Comparison of ENCODE assay signal across 28 cellular contexts in the genomic region with DNA sequence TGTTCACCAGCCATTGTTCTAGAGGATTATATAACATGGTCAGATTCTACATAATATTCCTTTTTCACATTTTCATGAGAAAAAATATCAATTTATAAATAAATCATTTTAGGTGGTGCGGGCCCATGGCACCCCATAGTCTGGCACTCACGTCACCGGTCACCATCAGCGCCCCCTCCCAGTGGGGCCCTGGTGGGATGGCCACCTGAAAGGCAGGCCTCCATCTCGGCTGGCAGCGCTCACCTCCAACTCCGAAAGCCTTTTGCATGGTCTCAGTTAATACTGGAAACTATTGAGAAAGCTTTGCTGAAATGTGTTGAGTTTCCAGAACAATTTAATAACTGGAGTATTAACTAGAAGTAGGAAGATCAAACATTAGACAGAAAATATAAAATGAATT.
"Had no signal": no experiment of that assay in that cellular context is flagged by ENCODE, and none has a peak within 500 bp of the region (broad histone marks: within the 10 kb centered on the region; RNA-seq: fewer than 3 reads in every experiment).

No MANE protein-coding gene starts in this region.

- ATAC-seq: stimulated activated effector memory CD8-positive, alpha-beta T cell treated with anti-CD3 and anti-CD28 coated beads, Interleukin-12 subunit alpha, Interleukin-12 subunit beta, amount 100 ng/mL, for 72 hours; stimulated activated memory B cell treated with anti-CD40 and anti-IgM and Interleukin-4, amounts not matched to agents 10 μg/mL and 1 μg/mL and 100 μg/mL, for 72 hours; stimulated activated naive B cell treated with anti-CD40 and anti-IgM and Interleukin-4, amounts not matched to agents 10 μg/mL and 1 μg/mL and 100 μg/mL, for 72 hours; stimulated activated naive CD8-positive, alpha-beta T cell treated with anti-CD3 and anti-CD28 coated beads, Interleukin-15, amount 100 ng/mL, for 72 hours; stimulated activated naive CD8-positive, alpha-beta T cell treated with anti-CD3 and anti-CD28 coated beads, Interleukin-15, Interleukin-2, amounts not matched to agents 100 U/mL and 50 U/mL, for 24 hours; upper lobe of right lung had no signal

- H3K4me1 Mint-ChIP-seq: stimulated activated effector memory CD8-positive, alpha-beta T cell treated with anti-CD3 and anti-CD28 coated beads, Interleukin-12 subunit alpha, Interleukin-12 subunit beta, amount 100 ng/mL, for 72 hours; stimulated activated memory B cell treated with anti-CD40 and anti-IgM and Interleukin-4, amounts not matched to agents 10 μg/mL and 1 μg/mL and 100 μg/mL, for 72 hours; stimulated activated naive B cell treated with anti-CD40 and anti-IgM and Interleukin-4, amounts not matched to agents 10 μg/mL and 1 μg/mL and 100 μg/mL, for 72 hours; stimulated activated naive CD8-positive, alpha-beta T cell treated with anti-CD3 and anti-CD28 coated beads, Interleukin-15, amount 100 ng/mL, for 72 hours had no signal

- H3K4me3 Mint-ChIP-seq: stimulated activated effector memory CD8-positive, alpha-beta T cell treated with anti-CD3 and anti-CD28 coated beads, Interleukin-12 subunit alpha, Interleukin-12 subunit beta, amount 100 ng/mL, for 72 hours; stimulated activated memory B cell treated with anti-CD40 and anti-IgM and Interleukin-4, amounts not matched to agents 10 μg/mL and 1 μg/mL and 100 μg/mL, for 72 hours; stimulated activated naive B cell treated with anti-CD40 and anti-IgM and Interleukin-4, amounts not matched to agents 10 μg/mL and 1 μg/mL and 100 μg/mL, for 72 hours; stimulated activated naive CD8-positive, alpha-beta T cell treated with anti-CD3 and anti-CD28 coated beads, Interleukin-15, amount 100 ng/mL, for 72 hours; stimulated activated naive CD8-positive, alpha-beta T cell treated with anti-CD3 and anti-CD28 coated beads, Interleukin-15, Interleukin-2, amounts not matched to agents 100 ng/mL and 50 ng/mL, for 24 hours; type B pancreatic cell had no signal

- H3K4me3 ChIP-seq: stomach, suprapubic skin, testis, thoracic aorta, thyroid gland, tibial artery, tibial nerve, transverse colon, upper lobe of left lung, upper lobe of right lung, uterus, vagina had no signal

- H3K9me3 Mint-ChIP-seq: type B pancreatic cell had no signal

- H3K27me3 ChIP-seq: suprapubic skin, testis, thyroid gland, tibial nerve, upper lobe of left lung, upper lobe of right lung, uterus, vagina had no signal

- H3K36me3 Mint-ChIP-seq: stimulated activated effector memory CD8-positive, alpha-beta T cell treated with anti-CD3 and anti-CD28 coated beads, Interleukin-12 subunit alpha, Interleukin-12 subunit beta, amount 100 ng/mL, for 72 hours; stimulated activated memory B cell treated with anti-CD40 and anti-IgM and Interleukin-4, amounts not matched to agents 10 μg/mL and 1 μg/mL and 100 μg/mL, for 72 hours; stimulated activated naive B cell treated with anti-CD40 and anti-IgM and Interleukin-4, amounts not matched to agents 10 μg/mL and 1 μg/mL and 100 μg/mL, for 72 hours; type B pancreatic cell had no signal

- H3K36me3 ChIP-seq: stomach, suprapubic skin, thoracic aorta, thyroid gland, tibial artery, tibial nerve, transverse colon, upper lobe of left lung, upper lobe of right lung, uterus, vagina had no signal

- H3K27ac Mint-ChIP-seq: stimulated activated effector memory CD8-positive, alpha-beta T cell treated with anti-CD3 and anti-CD28 coated beads, Interleukin-12 subunit alpha, Interleukin-12 subunit beta, amount 100 ng/mL, for 72 hours; stimulated activated memory B cell treated with anti-CD40 and anti-IgM and Interleukin-4, amounts not matched to agents 10 μg/mL and 1 μg/mL and 100 μg/mL, for 72 hours; stimulated activated naive B cell treated with anti-CD40 and anti-IgM and Interleukin-4, amounts not matched to agents 10 μg/mL and 1 μg/mL and 100 μg/mL, for 72 hours; stimulated activated naive CD8-positive, alpha-beta T cell treated with anti-CD3 and anti-CD28 coated beads, Interleukin-15, amount 100 ng/mL, for 72 hours; stimulated activated naive CD8-positive, alpha-beta T cell treated with anti-CD3 and anti-CD28 coated beads, Interleukin-15, Interleukin-2, amounts not matched to agents 100 ng/mL and 50 ng/mL, for 24 hours; type B pancreatic cell had no signal

- H3K27me3 Mint-ChIP-seq: stimulated activated naive CD8-positive, alpha-beta T cell treated with anti-CD3 and anti-CD28 coated beads, Interleukin-15, Interleukin-2, amounts not matched to agents 100 ng/mL and 50 ng/mL, for 24 hours had no signal

- DNase-seq: stimulated activated CD4-positive, alpha-beta T cell treated with anti-CD3 and anti-CD28 coated beads, Interleukin-2, amount 100 ng/mL, for 48 hours; stimulated activated CD4-positive, alpha-beta T cell treated with anti-CD3 and anti-CD28 coated beads, Interleukin-4, amount 100 ng/mL, for 1 hour; stimulated activated CD4-positive, alpha-beta T cell treated with anti-CD3 and anti-CD28 coated beads, Interleukin-4, amount 100 ng/mL, for 24 hours; stimulated activated CD4-positive, alpha-beta T cell treated with anti-CD3 and anti-CD28 coated beads, Interleukin-4, amount 100 ng/mL, for 4 hours; stimulated activated CD8-positive, alpha-beta memory T cell treated with anti-CD3 and anti-CD28 coated beads, Interleukin-4, amount 100 ng/mL, for 48 hours; stimulated activated naive B cell treated with anti-CD40 and anti-IgM and Interleukin-4, amounts not matched to agents 10 μg/mL and 1 μg/mL and 100 μg/mL, for 72 hours; stimulated activated naive CD4-positive, alpha-beta T cell; stimulated activated naive CD4-positive, alpha-beta T cell treated with Interleukin-2 at 50 U/mL for 16 hours; stimulated activated naive CD8-positive, alpha-beta T cell treated with anti-CD3 and anti-CD28 coated beads, Interleukin-15, amount 100 ng/mL, for 72 hours; stimulated activated naive CD8-positive, alpha-beta T cell treated with anti-CD3 and anti-CD28 coated beads, Interleukin-15, Interleukin-2, amounts not matched to agents 100 U/mL and 50 U/mL, for 24 hours; stomach; substantia nigra; testis; thyroid gland; tibial artery; transverse colon; trophoblast cell; upper lobe of right lung; uterus had no signal
